ENCODE assay signal across 2 cellular contexts in genomic region chr9:96856363-96857286, GRCh38.
TF ChIP-seq lines count a peak whose summit lies in the region.

No MANE protein-coding gene starts in this region.

TF ChIP-seq in HCT116, 20 proteins besides CTCF, POLR2A, EP300 and RAD21 (continued from another document):
- TF ChIP-seq REST (IDR thresholded peaks at IDR 0.05; ENCODE audit: low read depth) (no peak), EZH2phosphoT487 (IDR thresholded peaks at IDR 0.05; ENCODE audit: borderline replicate concordance) (no peak), CEBPB (IDR thresholded peaks at IDR 0.05; ENCODE audit: low read depth) (no peak), SIN3A (IDR thresholded peaks at IDR 0.05; ENCODE audit: low read depth) (no peak), FOSL1 (IDR thresholded peaks at IDR 0.05; ENCODE audit: low read depth) (no peak), YY1 (IDR thresholded peaks at IDR 0.05; ENCODE audit: extremely low read depth, insufficient replicate concordance, low read depth, low read length) (no peak)

TF ChIP-seq in K562, 482 proteins besides CTCF, POLR2A, EP300 and RAD21 (continued from another document and continues in another):
- TF ChIP-seq RBM22 (IDR thresholded peaks at IDR 0.05; ENCODE audit: low read depth, low read length, poor library complexity, severe bottlenecking) (no peak), ELK1 (CRISPR knock-in tag; IDR thresholded peaks at IDR 0.05) (no peak), STAT6 (CRISPR knock-in tag; IDR thresholded peaks at IDR 0.05) (no peak), TCFL5 (CRISPR knock-in tag; conservative IDR thresholded peaks at IDR 0.05) (no peak; the same call in 1 of the 2 replicates), BRF2 (IDR thresholded peaks at IDR 0.05; ENCODE audit: borderline replicate concordance, insufficient read depth, insufficient read length) (no peak), DDX20 (tag; IDR thresholded peaks at IDR 0.05; ENCODE audit: low read depth) (no peak), PCBP2 (IDR thresholded peaks at IDR 0.05; ENCODE audit: low read depth, low read length, poor library complexity, severe bottlenecking) (no peak), ZNF274 (IDR thresholded peaks at IDR 0.05; ENCODE audit: borderline replicate concordance, low read depth, low read length) (no peak), ZBTB49 (CRISPR knock-in tag; IDR thresholded peaks at IDR 0.05; ENCODE audit: borderline replicate concordance) (no peak), ZNF253 (CRISPR knock-in tag; conservative IDR thresholded peaks at IDR 0.05) (no peak), THAP7 (CRISPR knock-in tag; IDR thresholded peaks at IDR 0.05) (no peak), GABPB1 (CRISPR knock-in tag; IDR thresholded peaks at IDR 0.05) (no peak), CBX5 (IDR thresholded peaks at IDR 0.05; ENCODE audit: borderline replicate concordance, low read depth) (no peak), VEZF1 (CRISPR knock-in tag; IDR thresholded peaks at IDR 0.05) (no peak), IRF9 (tag; IDR thresholded peaks at IDR 0.05) (no peak), NBN (IDR thresholded peaks at IDR 0.05; ENCODE audit: low read depth) (no peak), ARNT (IDR thresholded peaks at IDR 0.05) (no peak), ZNF197 (CRISPR knock-in tag; IDR thresholded peaks at IDR 0.05; ENCODE audit: low read depth) (no peak), NFE2 (IDR thresholded peaks at IDR 0.05; ENCODE audit: low read depth) (no peak), USF1 (CRISPR knock-in tag; IDR thresholded peaks at IDR 0.05) (no peak), DIDO1 (tag; IDR thresholded peaks at IDR 0.05; ENCODE audit: low read depth) (no peak), NRF1 (conservative IDR thresholded peaks at IDR 0.05 in 1 of 2, IDR thresholded peaks at IDR 0.05 in 1 of 2) (peak; percentile 28 to 44; a peak in 2 of 4 replicates), FOXK1 (CRISPR knock-in tag; IDR thresholded peaks at IDR 0.05; ENCODE audit: borderline replicate concordance) (no peak), EHMT2 (IDR thresholded peaks at IDR 0.05) (no peak), PPARD (CRISPR knock-in tag; IDR thresholded peaks at IDR 0.05) (no peak), GTF3C2 (IDR thresholded peaks at IDR 0.05; ENCODE audit: borderline replicate concordance, extremely low read depth, insufficient read length) (no peak), ZNF165 (CRISPR knock-in tag; IDR thresholded peaks at IDR 0.05; ENCODE audit: borderline replicate concordance) (no peak), FOSL1 (tag; conservative IDR thresholded peaks at IDR 0.05) (no peak), WHSC1 (IDR thresholded peaks at IDR 0.05; ENCODE audit: low read length) (no peak), ZFP30 (CRISPR knock-in tag; IDR thresholded peaks at IDR 0.05; ENCODE audit: borderline replicate concordance) (no peak), E4F1 (CRISPR knock-in tag; IDR thresholded peaks at IDR 0.05; ENCODE audit: borderline replicate concordance) (no peak), FOXA1 (IDR thresholded peaks at IDR 0.05; ENCODE audit: borderline replicate concordance) (no peak), KLF13 (tag; IDR thresholded peaks at IDR 0.05; ENCODE audit: borderline replicate concordance, low read depth) (no peak), BCLAF1 (IDR thresholded peaks at IDR 0.05; ENCODE audit: borderline replicate concordance in 1 of 2, control insufficient read depth in 1 of 2, low read depth in 2 of 2, low read length in 1 of 2) (no peak), PRPF4 (IDR thresholded peaks at IDR 0.05; ENCODE audit: insufficient read depth, low read depth, low read length, poor library complexity, severe bottlenecking) (no peak), KAT7 (CRISPR knock-in tag; IDR thresholded peaks at IDR 0.05; ENCODE audit: borderline replicate concordance) (no peak), POU5F1 (IDR thresholded peaks at IDR 0.05; ENCODE audit: borderline replicate concordance, low read depth, low read length, partially characterized antibody) (no peak), KDM1A (IDR thresholded peaks at IDR 0.05) (no peak)
